Comparison of ENCODE assay signal across 17 cellular contexts in the genomic region with DNA sequence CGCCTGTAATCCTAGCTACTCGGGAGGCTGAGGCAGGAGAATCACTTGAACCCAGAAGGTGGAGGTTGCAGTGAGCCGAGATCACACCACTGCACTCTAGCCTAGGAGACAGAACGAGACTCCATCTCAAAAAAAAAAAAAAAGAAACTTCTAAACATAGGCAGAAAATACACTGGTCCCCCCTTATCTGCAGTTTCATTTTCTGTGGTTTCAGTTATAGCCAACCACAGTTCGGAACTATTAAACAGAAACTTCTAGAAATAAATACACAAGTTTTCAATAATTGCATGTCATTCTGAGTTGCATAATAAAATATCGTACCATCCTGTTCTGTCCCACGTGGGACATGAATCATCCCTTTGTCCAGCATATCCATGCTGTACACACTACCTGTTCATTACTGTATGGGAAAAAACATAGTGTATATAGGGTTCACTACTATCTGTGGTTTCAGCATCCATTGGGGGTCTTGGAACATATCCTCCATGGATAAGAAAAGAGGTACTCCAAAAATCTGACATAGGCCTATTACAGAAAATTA. TPM values are rescaled to one million over a fixed set of nuclear protein-coding genes. Genes with fewer than 3 reads are reported as not detected.
A peak's percentile ranks its signal among the peaks of the same experiment; 100 is the strongest.
DNase-seq lines count a peak whose midpoint lies in the region; ATAC-seq, FAIRE-seq and TF ChIP-seq lines count a peak whose summit lies in the region.
"Had no signal": no experiment of that assay in that cellular context is flagged by ENCODE, and none has a peak within 500 bp of the region (broad histone marks: within the 10 kb centered on the region; RNA-seq: fewer than 3 reads in every experiment).

No MANE protein-coding gene starts in this region.

- H4K20me1 ChIP-seq in GM12878 (ENCODE audit: control insufficient read depth, insufficient read depth): no peaks in the 10 kb centered on the region

- H3K79me2 ChIP-seq in GM12878 (ENCODE audit: control insufficient read depth, insufficient read depth, low read length): peaks cover 34% of the 10 kb centered on the region

- no peak overlapping the region for H3K27ac Mint-ChIP-seq in stimulated activated effector memory CD8-positive, alpha-beta T cell treated with anti-CD3 and anti-CD28 coated beads, Interleukin-12 subunit alpha, Interleukin-12 subunit beta, amount 100 ng/mL, for 72 hours
- no peak overlapping the region for H3K27ac Mint-ChIP-seq in T-cell
- H3K27ac Mint-ChIP-seq: activated naive CD4-positive, alpha-beta T cell treated with anti-CD3 and anti-CD28 coated beads, Interleukin-2, amount 50 U/mL, for 24 hours; endodermal cell; stimulated activated naive CD8-positive, alpha-beta T cell treated with anti-CD3 and anti-CD28 coated beads, Interleukin-15, Interleukin-2, amounts not matched to agents 100 ng/mL and 50 ng/mL, for 24 hours had no signal

- peak overlapping the region; percentile 54 for H3K4me2 ChIP-seq in GM12878 (ENCODE audit: control insufficient read depth, insufficient read depth)

- RAD21 ChIA-PET in GM12878 (lab: Charles Lee; ENCODE audit: unreplicated experiment): interaction anchor here (0.9 kb wide), 1 partner anchor 8 kb away, joined by 3 read pairs; a partner anchor contains a TSS

- TF ChIP-seq RAD21 in GM12878 (IDR thresholded peaks at IDR 0.05; ENCODE audit: insufficient read depth, low read depth, low read length): no peak

- POLR2A ChIA-PET in GM12878 (lab: Charles Lee): interaction anchor here (0.7 kb wide), 1 partner anchor 490 kb away, joined by 3 read pairs; no protein-coding TSS in a partner anchor
- POLR2A ChIA-PET in T-cell (lab: Charles Lee): no interaction called here

- no peak overlapping the region for H3K9ac ChIP-seq in GM12878 (ENCODE audit: control insufficient read depth, insufficient read depth, low read length)

- peak overlapping the region; percentile 45; the same call in 1 of the 2 replicates for H3K27ac ChIP-seq in GM12878 (ENCODE audit: control insufficient read depth, insufficient read depth)
- H3K27ac ChIP-seq: gastroesophageal sphincter, vagina had no signal

- TF ChIP-seq POLR2A in GM12878 (IDR thresholded peaks at IDR 0.05; ENCODE audit: low read depth, low read length): no peak

- TF ChIP-seq EP300 in GM12878 (IDR thresholded peaks at IDR 0.05; ENCODE audit: borderline replicate concordance in 1 of 2, control insufficient read depth in 1 of 2, low read depth in 2 of 2, low read length in 2 of 2): no peak

- H3K4me3 ChIP-seq in GM12878: peak overlapping the region; percentile 41; the same call in 1 of the 2 replicates
- H3K4me3 ChIP-seq: gastroesophageal sphincter, vagina had no signal

- TF ChIP-seq CTCF in GM12878 (IDR thresholded peaks at IDR 0.05 in 2 of 3, conservative IDR thresholded peaks at IDR 0.05 in 1 of 3; ENCODE audit: control insufficient read depth in 2 of 3, extremely low read depth in 1 of 3, insufficient read depth in 1 of 3, low read depth in 3 of 3, low read length in 3 of 3): no peak

- ATAC-seq in GM21360 (IDR thresholded peaks at IDR 0.05; ENCODE audit: unreplicated experiment) (peak; percentile 56), HG03025 (IDR thresholded peaks at IDR 0.05; ENCODE audit: low FRiP score, unreplicated experiment) (peak; percentile 66), GM12878 (peak; percentile 86), T-cell (replicated peaks in 1 of 4) (no peak)
- ATAC-seq in stimulated activated effector memory CD8-positive, alpha-beta T cell treated with anti-CD3 and anti-CD28 coated beads, Interleukin-12 subunit alpha, Interleukin-12 subunit beta, amount 100 ng/mL, for 72 hours: no peak
- ATAC-seq: gastroesophageal sphincter, Right ventricle myocardium inferior had no signal

- no peak overlapping the region for H3K4me3 Mint-ChIP-seq in stimulated activated effector memory CD8-positive, alpha-beta T cell treated with anti-CD3 and anti-CD28 coated beads, Interleukin-12 subunit alpha, Interleukin-12 subunit beta, amount 100 ng/mL, for 72 hours
- no peak overlapping the region for H3K4me3 Mint-ChIP-seq in T-cell
- H3K4me3 Mint-ChIP-seq: activated naive CD4-positive, alpha-beta T cell treated with anti-CD3 and anti-CD28 coated beads, Interleukin-2, amount 50 U/mL, for 24 hours; endodermal cell; stimulated activated naive CD8-positive, alpha-beta T cell treated with anti-CD3 and anti-CD28 coated beads, Interleukin-15, Interleukin-2, amounts not matched to agents 100 ng/mL and 50 ng/mL, for 24 hours had no signal

- H3K4me1 ChIP-seq in GM12878 (ENCODE audit: control insufficient read depth, insufficient read depth, low read length): peaks cover 9% of the 10 kb centered on the region; the same call in 1 of the 2 replicates
- H3K4me1 ChIP-seq: gastroesophageal sphincter, vagina had no signal

- CTCF ChIA-PET in GM12878 (lab: Yijun Ruan, JAX) (interaction anchor here (1.2 to 1.3 kb wide), 2 partner anchors 8 to 39 kb away, joined by 3 to 4 read pairs; no protein-coding TSS in a partner anchor), T-cell (lab: Charles Lee) (no interaction called here)

- H3K4me1 Mint-ChIP-seq in stimulated activated effector memory CD8-positive, alpha-beta T cell treated with anti-CD3 and anti-CD28 coated beads, Interleukin-12 subunit alpha, Interleukin-12 subunit beta, amount 100 ng/mL, for 72 hours: no peaks in the 10 kb centered on the region
- no peaks in the 10 kb centered on the region for H3K4me1 Mint-ChIP-seq in T-cell
- H3K4me1 Mint-ChIP-seq: activated naive CD4-positive, alpha-beta T cell treated with anti-CD3 and anti-CD28 coated beads, Interleukin-2, amount 50 U/mL, for 24 hours; endodermal cell had no signal

- intact Hi-C loops in GM12878 (cut with micrococcal nuclease; ENCODE audit: unreplicated experiment): no loop called here

- no TSS peak for BruUV-seq in GM12878 (replicated peaks; lab: Mats Ljungman, UMichigan)

- SMC1A ChIA-PET in GM12878 (lab: Charles Lee; ENCODE audit: uncharacterized antibody, unreplicated experiment): interaction anchor here (0.7 to 1.5 kb wide), 2 partner anchors 8 to 18 kb away, joined by 3 to 4 read pairs; no protein-coding TSS in a partner anchor

- DNase-seq in CD1c-positive myeloid dendritic cell (ENCODE audit: extremely low spot score): peak; percentile 18
- no peak for DNase-seq in GM12878 (ENCODE audit: low read depth, low spot score)
- no peak for DNase-seq in activated CD4-positive, CD25-positive, alpha-beta regulatory T cell treated with anti-CD3 and anti-CD28 coated beads, Interleukin-2, amount 50 U/mL, for 72 hours
- DNase-seq in stimulated activated effector memory CD8-positive, alpha-beta T cell treated with anti-CD3 and anti-CD28 coated beads, Interleukin-12 subunit alpha, Interleukin-12 subunit beta, amount 100 ng/mL, for 72 hours (ENCODE audit: low spot score in 2 of 2): no peak
- no peak for DNase-seq in T-cell
- no peak for DNase-seq in RKO (ENCODE audit: low spot score)
- DNase-seq: endodermal cell, midbrain, small intestine had no signal

- no peaks in the 10 kb centered on the region; the same call in 2 of the 3 replicates for H3K9me3 ChIP-seq in GM12878 (replicated peaks; ENCODE audit: control insufficient read depth, insufficient read depth, low read length)
- H3K9me3 ChIP-seq: gastroesophageal sphincter, vagina had no signal

- in situ Hi-C loops in GM12878 (cut with MboI): no loop called here

- H3K36me3 Mint-ChIP-seq in stimulated activated effector memory CD8-positive, alpha-beta T cell treated with anti-CD3 and anti-CD28 coated beads, Interleukin-12 subunit alpha, Interleukin-12 subunit beta, amount 100 ng/mL, for 72 hours: peaks cover 19% of the 10 kb centered on the region
- H3K36me3 Mint-ChIP-seq in T-cell: no peaks in the 10 kb centered on the region
- H3K36me3 Mint-ChIP-seq: activated naive CD4-positive, alpha-beta T cell treated with anti-CD3 and anti-CD28 coated beads, Interleukin-2, amount 50 U/mL, for 24 hours had no signal

- no peaks in the 10 kb centered on the region for H3K9me3 Mint-ChIP-seq in stimulated activated effector memory CD8-positive, alpha-beta T cell treated with anti-CD3 and anti-CD28 coated beads, Interleukin-12 subunit alpha, Interleukin-12 subunit beta, amount 100 ng/mL, for 72 hours
- no peaks in the 10 kb centered on the region for H3K9me3 Mint-ChIP-seq in T-cell
- H3K9me3 Mint-ChIP-seq: activated naive CD4-positive, alpha-beta T cell treated with anti-CD3 and anti-CD28 coated beads, Interleukin-2, amount 50 U/mL, for 24 hours; endodermal cell; stimulated activated naive CD8-positive, alpha-beta T cell treated with anti-CD3 and anti-CD28 coated beads, Interleukin-15, Interleukin-2, amounts not matched to agents 100 ng/mL and 50 ng/mL, for 24 hours had no signal

- H3K27me3 Mint-ChIP-seq in T-cell: no peaks in the 10 kb centered on the region
- H3K27me3 Mint-ChIP-seq: activated naive CD4-positive, alpha-beta T cell treated with anti-CD3 and anti-CD28 coated beads, Interleukin-2, amount 50 U/mL, for 24 hours; stimulated activated naive CD8-positive, alpha-beta T cell treated with anti-CD3 and anti-CD28 coated beads, Interleukin-15, Interleukin-2, amounts not matched to agents 100 ng/mL and 50 ng/mL, for 24 hours had no signal

- H3K27me3 ChIP-seq in GM12878 (replicated peaks in 1 of 2; ENCODE audit: control insufficient read depth in 2 of 2, insufficient read depth in 2 of 2, low read length in 1 of 2): no peaks in the 10 kb centered on the region
- H3K27me3 ChIP-seq: gastroesophageal sphincter, vagina had no signal

- FAIRE-seq in GM12878 (lab: Jason Lieb, UNC): no peak
- FAIRE-seq: islet of Langerhans, small intestine had no signal

- 52% methylated on average over 6 of the region's 7 CpGs for WGBS in GM12878 (ENCODE audit: insufficient coverage, insufficient replicate concordance, low lambda C conversion rate, missing lambda C conversion rate)

- H2AFZ ChIP-seq in GM12878 (ENCODE audit: control insufficient read depth, low read depth, low read length): peak overlapping the region; percentile 10; the same call in 1 of the 2 replicates

- no peaks in the 10 kb centered on the region for H3K36me3 ChIP-seq in GM12878 (ENCODE audit: control insufficient read depth in 2 of 2, insufficient read depth in 2 of 2, low read length in 1 of 2)
- H3K36me3 ChIP-seq: gastroesophageal sphincter, vagina had no signal

RNA-seq across cellular contexts. Expression of a gene that starts 8.0 kb away (rescaled TPM):
- total RNA-seq in GM12878 (2013; cell fraction: nucleolus; rRNA removed): 24.0 and 24.8 TPM in 2 replicates
- total RNA-seq in GM12878 (2014; rRNA removed) (15.9 and 17.6 TPM in 2 replicates), GM12878 (2014; rRNA removed; fragmentation: Illumina TruSeq; extraction: Trizol) (20.3 and 21.4 TPM in 2 replicates), GM12878 (2021) (10.7 and 12.9 TPM in 2 replicates), T-cell (1 to 10 TPM in 1 of 5 donors, under 1 TPM in 4; 0.35 to 1.3 (median 0.86) TPM)
- polyA plus RNA-seq in GM12878 (2011; ENCODE audit: low read depth): 2.3 TPM
- polyA plus RNA-seq in GM12878 (2011; rRNA removed) (15.5 and 24.0 TPM in 2 replicates), GM12878 (2014; fragmentation: Illumina TruSeq; extraction: Trizol) (20.2 and 26.7 TPM in 2 replicates), GM12878 (2014; fragmentation: Nextera tagmentation; extraction: Ambion mirVana) (1 to 10 TPM; 4.8 to 6.3 TPM), GM12878 (2014; rRNA removed) (14.6 and 14.8 TPM in 2 replicates), GM12878 (2016; fragmentation: Nextera tagmentation; extraction: Ambion mirVana) (10 to 100 TPM; 12.1 to 13.1 TPM)
- 7.9 and 8.6 TPM in 2 replicates for polyA plus RNA-seq in GM12878 (2011; cell fraction: cytosol; rRNA removed)
- 20.2 and 27.9 TPM in 2 replicates for polyA plus RNA-seq in GM12878 (2011; cell fraction: nucleus; rRNA removed)
- polyA plus RNA-seq in GM12878 (2012): 3.6 and 4.0 TPM in 2 replicates
- polyA minus RNA-seq in GM12878 (2011; rRNA and poly(A)+ RNA removed): 8.1 and 9.4 TPM in 2 replicates
- polyA minus RNA-seq in GM12878 (2011; cell fraction: cytosol; rRNA and poly(A)+ RNA removed): 2.7 and 4.2 TPM in 2 replicates
- polyA minus RNA-seq in GM12878 (2011; cell fraction: nucleus; rRNA and poly(A)+ RNA removed): 6.0 and 10.2 TPM in 2 replicates

Comparison
In these comparisons a context has a peak if more than half of its experiments do, and no peak if none do; other contexts are left out.
1. ATAC-seq: peak in GM21360 (single experiment), HG03025 (single experiment) and GM12878 (single experiment); none in stimulated activated effector memory CD8-positive, alpha-beta T cell treated with anti-CD3 and anti-CD28 coated beads, Interleukin-12 subunit alpha, Interleukin-12 subunit beta, amount 100 ng/mL, for 72 hours (single experiment) and T-cell (0 of 4).
2. RNA of a gene that starts 8.0 kb away (total RNA-seq): 10.7 to 24.8 TPM in GM12878; 0.35 to 1.3 TPM in T-cell; every median in the first group is over 4 times any median in the second.